In the genomic region with DNA sequence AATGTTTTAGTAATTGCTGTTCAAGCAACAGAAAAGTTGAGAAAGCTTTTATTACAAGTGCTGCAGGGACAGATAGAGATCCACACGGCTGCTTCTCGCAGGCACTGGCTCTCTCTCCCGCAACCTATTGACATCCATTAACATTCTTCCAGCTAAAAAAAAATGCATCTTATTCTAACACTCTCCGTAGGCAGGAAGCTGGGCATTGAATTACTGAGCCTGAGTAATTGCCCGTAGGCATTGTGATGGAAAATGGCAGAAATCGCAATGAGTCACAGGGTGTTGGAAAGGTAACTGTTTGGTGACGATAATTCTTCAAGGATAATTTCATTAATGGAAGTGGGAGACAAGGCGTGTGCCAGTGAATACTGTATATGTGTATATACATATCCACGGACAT, we compare ENCODE assay signal across 19 cellular contexts.
DNase-seq lines count a peak whose midpoint lies in the region; ATAC-seq and TF ChIP-seq lines count a peak whose summit lies in the region.
"Had no signal": no experiment of that assay in that cellular context is flagged by ENCODE, and none has a peak within 500 bp of the region (broad histone marks: within the 10 kb centered on the region; RNA-seq: fewer than 3 reads in every experiment).

No MANE protein-coding gene starts in this region.

- H3K36me3 ChIP-seq in A673 (ENCODE audit: insufficient read depth, low read length, poor library complexity, severe bottlenecking) (no peaks in the 10 kb centered on the region), iPS-18a (ENCODE audit: control insufficient read depth, low read depth, low read length) (no peaks in the 10 kb centered on the region), OCI-LY7 (ENCODE audit: insufficient read depth, low read length) (no peaks in the 10 kb centered on the region)
- H3K36me3 ChIP-seq: upper lobe of right lung had no signal

- H4K20me1 ChIP-seq in H9 (ENCODE audit: control insufficient read depth, insufficient read depth, insufficient read length), result no peaks in the 10 kb centered on the region
- H4K20me1 ChIP-seq in OCI-LY7 (ENCODE audit: insufficient read depth, low read length), result no peaks in the 10 kb centered on the region

- H3K9me3 ChIP-seq in A673 (ENCODE audit: low read depth, low read length, poor library complexity, severe bottlenecking) (no peaks in the 10 kb centered on the region), H9 (ENCODE audit: control insufficient read depth, low read depth, low read length) (no peaks in the 10 kb centered on the region), iPS-18a (ENCODE audit: control insufficient read depth, low read depth, low read length) (no peaks in the 10 kb centered on the region), OCI-LY7 (ENCODE audit: low read length) (no peaks in the 10 kb centered on the region)
- H3K9me3 ChIP-seq: body of pancreas, psoas muscle, upper lobe of right lung had no signal

- peak overlapping the region; percentile 13 to 26; a peak in 3 of 5 replicates for H3K4me3 Mint-ChIP-seq in H9
- H3K4me3 Mint-ChIP-seq: activated naive CD4-positive, alpha-beta T cell treated with anti-CD3 and anti-CD28 coated beads for 36 hours; CD8-positive, alpha-beta T cell; IgD-negative memory B cell; stimulated activated naive CD8-positive, alpha-beta T cell treated with anti-CD3 and anti-CD28 coated beads, Interleukin-15, Interleukin-2, amounts not matched to agents 100 ng/mL and 50 ng/mL, for 24 hours had no signal

- no peak overlapping the region for H3K23ac ChIP-seq in H9 (ENCODE audit: insufficient read length, low read depth, low read length)

- H3K56ac ChIP-seq in H9 (ENCODE audit: insufficient read length, low read depth, low read length), result no peak overlapping the region

- no peaks in the 10 kb centered on the region for H3K23me2 ChIP-seq in H9 (ENCODE audit: insufficient read length, low read depth, low read length, poor library complexity, severe bottlenecking)

- no peak overlapping the region for H3K18ac ChIP-seq in H9 (ENCODE audit: insufficient read length, low read depth, low read length)

- H3T11ph ChIP-seq in H9 (ENCODE audit: low read length), result no peak overlapping the region

- no peak overlapping the region for H3K27ac Mint-ChIP-seq in H9
- H3K27ac Mint-ChIP-seq: activated naive CD4-positive, alpha-beta T cell treated with anti-CD3 and anti-CD28 coated beads for 36 hours; CD8-positive, alpha-beta T cell; IgD-negative memory B cell; stimulated activated naive CD8-positive, alpha-beta T cell treated with anti-CD3 and anti-CD28 coated beads, Interleukin-15, Interleukin-2, amounts not matched to agents 100 ng/mL and 50 ng/mL, for 24 hours had no signal

- H3K4me1 ChIP-seq in A673 (ENCODE audit: insufficient read depth, low read length, poor library complexity, severe bottlenecking) (no peaks in the 10 kb centered on the region), H9 (ENCODE audit: insufficient read depth, low read length) (peaks cover 11% of the 10 kb centered on the region; the same call in 1 of the 2 replicates), iPS-18a (ENCODE audit: control insufficient read depth, low read depth, low read length) (peaks cover 38% of the 10 kb centered on the region), OCI-LY7 (ENCODE audit: insufficient read depth, low read length, poor library complexity, severe bottlenecking) (no peaks in the 10 kb centered on the region)
- H3K4me1 ChIP-seq: psoas muscle, upper lobe of right lung had no signal

- H3K79me1 ChIP-seq in H9 (ENCODE audit: insufficient read depth, low read depth, low read length, poor library complexity, severe bottlenecking), result no peaks in the 10 kb centered on the region

- H3K9me3 Mint-ChIP-seq in H9, result no peaks in the 10 kb centered on the region; a peak in 1 of 5 replicates
- H3K9me3 Mint-ChIP-seq: activated naive CD4-positive, alpha-beta T cell treated with anti-CD3 and anti-CD28 coated beads for 36 hours; CD8-positive, alpha-beta T cell; IgD-negative memory B cell; stimulated activated naive CD8-positive, alpha-beta T cell treated with anti-CD3 and anti-CD28 coated beads, Interleukin-15, Interleukin-2, amounts not matched to agents 100 ng/mL and 50 ng/mL, for 24 hours had no signal

- intact Hi-C loops in A673 (cut with micrococcal nuclease; ENCODE audit: unreplicated experiment) (no loop called here), OCI-LY7 (cut with micrococcal nuclease; ENCODE audit: unreplicated experiment) (no loop called here)

- no peak overlapping the region for H3K4ac ChIP-seq in H9 (ENCODE audit: low read depth, low read length)

- no peaks in the 10 kb centered on the region for H3K36me3 Mint-ChIP-seq in H9 (ENCODE audit: insufficient read depth in 1 of 3, low read depth in 3 of 3)
- H3K36me3 Mint-ChIP-seq: CD8-positive, alpha-beta T cell; IgD-negative memory B cell had no signal

- no peak for TF ChIP-seq CTCF in A673 (conservative IDR thresholded peaks at IDR 0.05; ENCODE audit: low read depth, low read length)
- TF ChIP-seq CTCF in H9 (conservative IDR thresholded peaks at IDR 0.05), result no peak
- TF ChIP-seq CTCF in OCI-LY7 (conservative IDR thresholded peaks at IDR 0.05; ENCODE audit: low read length), result no peak

- POLR2A ChIA-PET in A673 (lab: Charles Lee; ENCODE audit: low non-redundant PET) (interaction anchor here (0.8 kb wide), 1 partner anchor 23 kb away, joined by 4 read pairs; no protein-coding TSS in a partner anchor), OCI-LY7 (lab: Charles Lee) (no interaction called here)

- no peak overlapping the region for H2BK15ac ChIP-seq in H9 (ENCODE audit: low read depth, low read length)

- H2BK120ac ChIP-seq in H9 (ENCODE audit: low read depth, low read length, poor library complexity, severe bottlenecking), result no peak overlapping the region

- H3K79me2 ChIP-seq in H9 (ENCODE audit: insufficient read depth, low read length) (no peaks in the 10 kb centered on the region), OCI-LY7 (ENCODE audit: insufficient read depth, low read depth, low read length) (no peaks in the 10 kb centered on the region)

- H2AK5ac ChIP-seq in H9 (ENCODE audit: insufficient read length, low read length), result no peak overlapping the region

- H3K14ac ChIP-seq in H9 (ENCODE audit: insufficient read depth, low read length), result no peak overlapping the region

- H2BK12ac ChIP-seq in H9 (ENCODE audit: insufficient read length, low read depth, low read length), result no peak overlapping the region

- H3K27me3 ChIP-seq in A673 (replicated peaks; ENCODE audit: insufficient read depth, low read depth, low read length, poor library complexity), result peaks cover 40% of the 10 kb centered on the region
- 0 out of 2 replicates have a peak, but pooled peaks cover 2% of the 10 kb centered on the region for H3K27me3 ChIP-seq in H9 (ENCODE audit: insufficient read depth, low read length)
- peaks cover 10% of the 10 kb centered on the region for H3K27me3 ChIP-seq in iPS-18a (ENCODE audit: control insufficient read depth, insufficient read depth, low read length)

- CTCF ChIA-PET in A673 (lab: Charles Lee) (no interaction called here), OCI-LY7 (lab: Charles Lee; ENCODE audit: unreplicated experiment) (no interaction called here)

- H2BK5ac ChIP-seq in H9 (ENCODE audit: insufficient read length, low read length), result no peak overlapping the region

- H3K27ac ChIP-seq in A673 (ENCODE audit: low read depth, low read length, poor library complexity, severe bottlenecking), result no peak overlapping the region
- H3K27ac ChIP-seq in H9 (ENCODE audit: insufficient read length, low read depth, low read length), result no peak overlapping the region
- H3K27ac ChIP-seq in iPS-18a (ENCODE audit: low read length), result no peak overlapping the region
- H3K27ac ChIP-seq in OCI-LY7 (ENCODE audit: low read depth, low read length, poor library complexity, severe bottlenecking), result no peak overlapping the region
- H3K27ac ChIP-seq: body of pancreas, psoas muscle, upper lobe of right lung had no signal

- H4K91ac ChIP-seq in H9 (ENCODE audit: insufficient read length, low read depth, low read length), result no peak overlapping the region

- BruUV-seq in A673 (replicated peaks; lab: Mats Ljungman, UMichigan) (no TSS peak), OCI-LY7 (replicated peaks; lab: Mats Ljungman, UMichigan) (no TSS peak)

- no peak overlapping the region for H3K9ac ChIP-seq in H9 (ENCODE audit: extremely low read depth, insufficient read length, low read length)
- H3K9ac ChIP-seq in iPS-18a (ENCODE audit: low read length), result no peak overlapping the region

- H2BK20ac ChIP-seq in H9 (ENCODE audit: low read depth, low read length, poor library complexity, severe bottlenecking), result no peak overlapping the region

- no peaks in the 10 kb centered on the region for H3K9me2 ChIP-seq in OCI-LY7 (ENCODE audit: insufficient read depth, low read length)

- no peak overlapping the region for H3K4me3 ChIP-seq in A673 (ENCODE audit: low read depth, low read length, poor library complexity, severe bottlenecking)
- peak overlapping the region; percentile 34 for H3K4me3 ChIP-seq in iPS-18a (ENCODE audit: low read length)
- H3K4me3 ChIP-seq in OCI-LY7 (ENCODE audit: low read depth, low read length, poor library complexity, severe bottlenecking), result no peak overlapping the region
- H3K4me3 ChIP-seq: body of pancreas, psoas muscle, upper lobe of right lung had no signal

- no peak for ATAC-seq in GM21717 (IDR thresholded peaks at IDR 0.05; ENCODE audit: unreplicated experiment)
- ATAC-seq: body of pancreas; CD8-positive, alpha-beta T cell; left lobe of liver; psoas muscle; upper lobe of right lung had no signal

- H2AFZ ChIP-seq in H9 (ENCODE audit: low read length) (no peak overlapping the region), OCI-LY7 (ENCODE audit: low read length) (no peak overlapping the region)

- H3K4me2 ChIP-seq in H9 (ENCODE audit: insufficient read depth, insufficient read length, low read length) (peak overlapping the region; percentile 61), OCI-LY7 (ENCODE audit: low read length) (no peak overlapping the region)

- no CpG with 5 or more reads among the region's 9 CpGs for WGBS in H9 (ENCODE audit: extremely low coverage, insufficient read length, low lambda C conversion rate)

- DNase-seq in A673 (ENCODE audit: low spot score), result peak; percentile 35
- peak; percentile 61 for DNase-seq in H9
- peak; percentile 76 for DNase-seq in NCI-H748 (lab: John Stamatoyannopoulos, UW; ENCODE audit: unreplicated experiment)
- no peak for DNase-seq in NCI-H1694 (lab: John Stamatoyannopoulos, UW)
- DNase-seq in OCI-LY7 (ENCODE audit: low spot score), result no peak
- DNase-seq in pons (ENCODE audit: low spot score), result no peak
- DNase-seq: activated CD8-positive, alpha-beta memory T cell treated with anti-CD3 and anti-CD28 coated beads, Interleukin-2, amount 50 U/mL, for 48 hours; activated naive CD4-positive, alpha-beta T cell treated with anti-CD3 and anti-CD28 coated beads for 36 hours; body of pancreas; CD8-positive, alpha-beta T cell; psoas muscle; SHP77; T-helper 2 cell; upper lobe of right lung had no signal

- no peak overlapping the region for H4K8ac ChIP-seq in H9 (replicated peaks; ENCODE audit: insufficient read length, low read depth, low read length)

- peaks cover 42 to 58% of the 10 kb centered on the region in 2 experiments for H3K4me1 Mint-ChIP-seq in H9

- no peak overlapping the region for H4K5ac ChIP-seq in H9 (ENCODE audit: insufficient read length, low read depth, low read length)

- H3K27me3 Mint-ChIP-seq in H9 (ENCODE audit: low read depth), result peaks cover 43% of the 10 kb centered on the region

Comparison
In these comparisons a context has a peak if more than half of its experiments do, and no peak if none do; other contexts are left out.
1. DNase-seq: peak in A673 (single experiment), H9 (single experiment) and NCI-H748 (single experiment); none in NCI-H1694 (single experiment), OCI-LY7 (single experiment) and pons (single experiment).